8 cellular contexts compared by ENCODE assay signal in genomic region chr1:223189903-223190724, GRCh38. TPM values are rescaled to one million over a fixed set of nuclear protein-coding genes. Genes with fewer than 3 reads are reported as not detected.
DNase-seq lines count a peak whose midpoint lies in the region; ATAC-seq, FAIRE-seq and TF ChIP-seq lines count a peak whose summit lies in the region.

No MANE protein-coding gene starts in this region.

- no peak overlapping the region for H3K4me3 ChIP-seq in DND-41 (ENCODE audit: low read depth in 1 of 2, low read length in 2 of 2)

- H2AFZ ChIP-seq in DND-41 (ENCODE audit: low read depth, low read length), result no peak overlapping the region

- DNase-seq in DND-41 (peak; percentile 67), foreskin keratinocyte (peak; percentile 84 to 90), NCI-H345 treated with DMSO at 0.1 percent for 48 hours (lab: John Stamatoyannopoulos, UW; ENCODE audit: unreplicated experiment) (no peak), D721Med (ENCODE audit: insufficient read length, low spot score) (no peak), NCI-H1105 treated with DMSO at 0.1 percent for 48 hours (lab: John Stamatoyannopoulos, UW) (no peak), SIG-M5 (lab: John Stamatoyannopoulos, UW) (no peak)
- peak; percentile 43 for DNase-seq in activated CD4-positive, alpha-beta T cell treated with anti-CD3 and anti-CD28 coated beads, Interleukin-2, amount 50 U/mL, for 1 hour

- TF ChIP-seq CTCF in DND-41 (IDR thresholded peaks at IDR 0.05; ENCODE audit: borderline replicate concordance, extremely low read depth, low read length, poor library complexity, severe bottlenecking) (no peak), foreskin keratinocyte (conservative IDR thresholded peaks at IDR 0.05) (no peak), D721Med (IDR thresholded peaks at IDR 0.05; ENCODE audit: insufficient read depth, missing control alignments) (no peak)

- H3K4me1 ChIP-seq in DND-41 (ENCODE audit: insufficient read depth, low read length) (peaks cover 12% of the 10 kb centered on the region), foreskin keratinocyte (peaks cover 8% of the 10 kb centered on the region)

- ATAC-seq in DND-41 (ENCODE audit: insufficient read depth, low read depth) (peak; percentile 89), HG03196 (IDR thresholded peaks at IDR 0.05; ENCODE audit: unreplicated experiment) (peak; percentile 84), foreskin keratinocyte (peak; percentile 90)

- H4K20me1 ChIP-seq in DND-41 (ENCODE audit: insufficient read depth, low read length), result no peaks in the 10 kb centered on the region

- H3K27ac ChIP-seq in DND-41 (ENCODE audit: low read length), result no peak overlapping the region
- H3K27ac ChIP-seq in foreskin keratinocyte, result peak overlapping the region; percentile 77

- no peaks in the 10 kb centered on the region for H3K36me3 ChIP-seq in DND-41 (ENCODE audit: insufficient read depth, low read length)

- no peaks in the 10 kb centered on the region for H3K79me2 ChIP-seq in DND-41 (ENCODE audit: insufficient read depth, low read length)

- H3K27me3 ChIP-seq in DND-41 (ENCODE audit: insufficient read depth, low read length, poor library complexity) (no peaks in the 10 kb centered on the region), foreskin keratinocyte (peaks cover 33% of the 10 kb centered on the region)

- H3K9me3 ChIP-seq in DND-41 (ENCODE audit: insufficient read depth, low read length, severe bottlenecking), result no peaks in the 10 kb centered on the region

- no peak overlapping the region for H3K9ac ChIP-seq in DND-41 (ENCODE audit: low read depth, low read length)

- H3K4me2 ChIP-seq in DND-41 (ENCODE audit: insufficient read depth, low read length), result no peak overlapping the region

- FAIRE-seq in D721Med (lab: Jason Lieb, UNC), result no peak

RNA-seq across cellular contexts. Expression of gene TLR5, which starts 47.1 kb away (rescaled TPM):
- 0.32 and 1.1 TPM in 2 replicates for total RNA-seq in foreskin keratinocyte
- polyA plus RNA-seq in foreskin keratinocyte, result 0.18 TPM in 2 replicates

Comparison
In these comparisons a context has a peak if more than half of its experiments do, and no peak if none do; other contexts are left out.
1. DNase-seq: peak in DND-41 (single experiment), activated CD4-positive, alpha-beta T cell treated with anti-CD3 and anti-CD28 coated beads, Interleukin-2, amount 50 U/mL, for 1 hour (single experiment) and foreskin keratinocyte (2 of 2); none in NCI-H345 treated with DMSO at 0.1 percent for 48 hours (single experiment), D721Med (single experiment), NCI-H1105 treated with DMSO at 0.1 percent for 48 hours (single experiment) and SIG-M5 (single experiment).
2. Peak in every context shown above with its lines, with median percentiles within 50 percentile points of each other: ATAC-seq.